ENCODE assay signal across 8 cellular contexts in genomic region chr5:17331649-17332048, GRCh38.
"Had no signal": no experiment of that assay in that cellular context is flagged by ENCODE, and none has a peak within 500 bp of the region (broad histone marks: within the 10 kb centered on the region; RNA-seq: fewer than 3 reads in every experiment).

No MANE protein-coding gene starts in this region.

- H3K27ac ChIP-seq: HL-60 had no signal

- H3K4me1 Mint-ChIP-seq: GM23338 had no signal

- H3K27me3 Mint-ChIP-seq: IgD-negative memory B cell had no signal

- ATAC-seq: GM23338 had no signal

- H3K4me3 Mint-ChIP-seq: GM23338, H9, IgD-negative memory B cell had no signal

- H3K4me3 ChIP-seq: GM23338 had no signal

- H3K4me2 ChIP-seq: GM23338 had no signal

- DNase-seq: H9, HCEC 1CT, KG1 had no signal

- H3K27ac Mint-ChIP-seq: GM23338, H9, IgD-negative memory B cell had no signal

- FAIRE-seq: H1, H54 had no signal
